ENCODE assay signal across 20 cellular contexts in genomic region chr15:89797678-89798201, GRCh38. TPM values are rescaled to one million over a fixed set of nuclear protein-coding genes. Genes with fewer than 3 reads are reported as not detected.
A peak's percentile ranks its signal among the peaks of the same experiment; 100 is the strongest.
DNase-seq lines count a peak whose midpoint lies in the region; ATAC-seq, FAIRE-seq and TF ChIP-seq lines count a peak whose summit lies in the region.
"Had no signal": no experiment of that assay in that cellular context is flagged by ENCODE, and none has a peak within 500 bp of the region (broad histone marks: within the 10 kb centered on the region; RNA-seq: fewer than 3 reads in every experiment).

No MANE protein-coding gene starts in this region.

- H3K4me1 Mint-ChIP-seq in HFFc6 (ENCODE audit: low read depth) (peaks cover 15% of the 10 kb centered on the region), WTC11 (no peaks in the 10 kb centered on the region), endothelial cell (ENCODE audit: unreplicated experiment) (peaks cover 11% of the 10 kb centered on the region)
- no peaks in the 10 kb centered on the region for H3K4me1 Mint-ChIP-seq in natural killer cell treated with Interleukin-12 subunit alpha and Interleukin-12 subunit beta and Interleukin-15 and Interleukin-18, amount 100 ng/mL, for 72 hours (ENCODE audit: low read depth in 2 of 2)

- 81 to 92% (median 87%) methylated on average over 4 of the region's 4 CpGs for WGBS in small intestine, 3 donors

- H3K27me3 ChIP-seq in small intestine (ENCODE audit: control insufficient read depth in 2 of 2, insufficient read depth in 2 of 2, low read length in 2 of 2) = no peaks in the 10 kb centered on the region

- CTCF ChIA-PET in WTC11 (lab: Charles Lee) = interaction anchor here (0.5 to 2.9 kb wide), 2 partner anchors 37 to 233 kb away, joined by 3 to 16 read pairs; no protein-coding TSS in a partner anchor

- H3K4me3 ChIP-seq in small intestine (ENCODE audit: low read depth in 1 of 2, low read length in 2 of 2) = no peak overlapping the region
- H3K4me3 ChIP-seq: A549, HAP-1 had no signal

- FAIRE-seq in small intestine (lab: Jason Lieb, UNC) = no peak
- FAIRE-seq: A549, D721Med, G401.6, GM12891 had no signal

- peaks cover 3 to 22% of the 10 kb centered on the region in 2 donors for H3K36me3 ChIP-seq in small intestine (ENCODE audit: control insufficient read depth in 2 of 2, insufficient read depth in 2 of 2, low read length in 2 of 2)
- H3K36me3 ChIP-seq: HAP-1 had no signal

- H3K4me3 Mint-ChIP-seq in HFFc6 (no peak overlapping the region), WTC11 (no peak overlapping the region), endothelial cell (ENCODE audit: unreplicated experiment) (peak overlapping the region; percentile 88)
- no peak overlapping the region for H3K4me3 Mint-ChIP-seq in natural killer cell treated with Interleukin-12 subunit alpha and Interleukin-12 subunit beta and Interleukin-15 and Interleukin-18, amount 100 ng/mL, for 72 hours
- H3K4me3 Mint-ChIP-seq: CD14-positive monocyte; CD8-positive, alpha-beta T cell had no signal

- TF ChIP-seq CTCF in HFFc6 (IDR thresholded peaks at IDR 0.05) (no peak), WTC11 (IDR thresholded peaks at IDR 0.05) (no peak), endothelial cell (IDR thresholded peaks at IDR 0.05; ENCODE audit: unreplicated experiment) (no peak)

- H3K27me3 Mint-ChIP-seq in HFFc6 (ENCODE audit: insufficient read depth) (peaks cover 1% of the 10 kb centered on the region), WTC11 (ENCODE audit: low read depth) (no peaks in the 10 kb centered on the region), endothelial cell (ENCODE audit: unreplicated experiment) (peaks cover 13% of the 10 kb centered on the region)
- H3K27me3 Mint-ChIP-seq in natural killer cell treated with Interleukin-12 subunit alpha and Interleukin-12 subunit beta and Interleukin-15 and Interleukin-18, amount 100 ng/mL, for 72 hours = peaks cover 11 to 24% of the 10 kb centered on the region in 2 donors

- H3K9me3 ChIP-seq in small intestine (ENCODE audit: control insufficient read depth, low read depth) = no peaks in the 10 kb centered on the region
- H3K9me3 ChIP-seq: A549, HAP-1 had no signal

- no peak for DNase-seq in HFFc6
- no peak for DNase-seq in WTC11 (ENCODE audit: low spot score)
- no peak for DNase-seq in endothelial cell (ENCODE audit: low spot score)
- DNase-seq in small intestine = peak; percentile 15
- DNase-seq in natural killer cell treated with Interleukin-12 subunit alpha and Interleukin-12 subunit beta and Interleukin-15 and Interleukin-18, amount 100 ng/mL, for 72 hours (ENCODE audit: low spot score) = no peak
- no peak for DNase-seq in retina
- DNase-seq: CD8-positive, alpha-beta T cell; COR-L47; DMS153; DMS79 treated with DMSO at 0.1 percent for 48 hours; EL; GOT3 had no signal

- ATAC-seq in WTC11 = no peak
- no peak for ATAC-seq in HG03139 (IDR thresholded peaks at IDR 0.05; ENCODE audit: unreplicated experiment)
- no peak for ATAC-seq in natural killer cell treated with Interleukin-12 subunit alpha and Interleukin-12 subunit beta and Interleukin-15 and Interleukin-18, amount 100 ng/mL, for 72 hours
- ATAC-seq: A549; CD8-positive, alpha-beta T cell had no signal

- H3K4me1 ChIP-seq in small intestine (ENCODE audit: control insufficient read depth in 2 of 2, insufficient read depth in 1 of 2, low read depth in 1 of 2, low read length in 1 of 2) = peaks cover 0 to 3% of the 10 kb centered on the region in 2 donors
- H3K4me1 ChIP-seq: HAP-1 had no signal

- no peak overlapping the region for H3K27ac ChIP-seq in small intestine (ENCODE audit: low read depth in 1 of 2, low read length in 1 of 2)
- H3K27ac ChIP-seq: A549, HL-60 had no signal

- H3K36me3 Mint-ChIP-seq in HFFc6 (ENCODE audit: low read depth) (peaks cover 59% of the 10 kb centered on the region), WTC11 (no peaks in the 10 kb centered on the region), endothelial cell (ENCODE audit: low read depth, unreplicated experiment) (peaks cover 76% of the 10 kb centered on the region)
- H3K36me3 Mint-ChIP-seq in natural killer cell treated with Interleukin-12 subunit alpha and Interleukin-12 subunit beta and Interleukin-15 and Interleukin-18, amount 100 ng/mL, for 72 hours = no peaks in the 10 kb centered on the region
- H3K36me3 Mint-ChIP-seq: CD8-positive, alpha-beta T cell had no signal

- H3K27ac Mint-ChIP-seq in HFFc6 (peak overlapping the region; percentile 34), WTC11 (0 out of 2 replicates have a peak overlapping the region, but pooled peaks have one; percentile 20), endothelial cell (ENCODE audit: unreplicated experiment) (no peak overlapping the region)
- H3K27ac Mint-ChIP-seq in natural killer cell treated with Interleukin-12 subunit alpha and Interleukin-12 subunit beta and Interleukin-15 and Interleukin-18, amount 100 ng/mL, for 72 hours = no peak overlapping the region
- H3K27ac Mint-ChIP-seq: CD8-positive, alpha-beta T cell had no signal

- no peaks in the 10 kb centered on the region for H3K9me3 Mint-ChIP-seq in HFFc6
- H3K9me3 Mint-ChIP-seq in WTC11 = no peaks in the 10 kb centered on the region
- peaks cover 4% of the 10 kb centered on the region for H3K9me3 Mint-ChIP-seq in endothelial cell (ENCODE audit: unreplicated experiment)
- no peaks in the 10 kb centered on the region for H3K9me3 Mint-ChIP-seq in natural killer cell treated with Interleukin-12 subunit alpha and Interleukin-12 subunit beta and Interleukin-15 and Interleukin-18, amount 100 ng/mL, for 72 hours

- POLR2A ChIA-PET in WTC11 (lab: Charles Lee) = no interaction called here

TF ChIP-seq in WTC11, 78 proteins besides CTCF, POLR2A, EP300 and RAD21 (continues in another document):
- TF ChIP-seq ESRRA (CRISPR knock-in tag; IDR thresholded peaks at IDR 0.05; ENCODE audit: borderline replicate concordance) (no peak), NR1H2 (CRISPR knock-in tag; IDR thresholded peaks at IDR 0.05) (no peak), CDX4 (CRISPR knock-in tag; IDR thresholded peaks at IDR 0.05; ENCODE audit: borderline replicate concordance) (no peak), SOX15 (CRISPR knock-in tag; IDR thresholded peaks at IDR 0.05) (no peak), ZNF121 (CRISPR knock-in tag; IDR thresholded peaks at IDR 0.05) (no peak), IRF2 (CRISPR knock-in tag; IDR thresholded peaks at IDR 0.05; ENCODE audit: borderline replicate concordance, low read depth) (no peak)
- TF ChIP-seq, protein P1, sequence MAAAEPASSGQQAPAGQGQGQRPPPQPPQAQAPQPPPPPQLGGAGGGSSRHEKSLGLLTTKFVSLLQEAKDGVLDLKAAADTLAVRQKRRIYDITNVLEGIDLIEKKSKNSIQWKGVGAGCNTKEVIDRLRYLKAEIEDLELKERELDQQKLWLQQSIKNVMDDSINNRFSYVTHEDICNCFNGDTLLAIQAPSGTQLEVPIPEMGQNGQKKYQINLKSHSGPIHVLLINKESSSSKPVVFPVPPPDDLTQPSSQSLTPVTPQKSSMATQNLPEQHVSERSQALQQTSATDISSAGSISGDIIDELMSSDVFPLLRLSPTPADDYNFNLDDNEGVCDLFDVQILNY (CRISPR knock-in tag; IDR thresholded peaks at IDR 0.05) = no peak
- TF ChIP-seq, protein P2, sequence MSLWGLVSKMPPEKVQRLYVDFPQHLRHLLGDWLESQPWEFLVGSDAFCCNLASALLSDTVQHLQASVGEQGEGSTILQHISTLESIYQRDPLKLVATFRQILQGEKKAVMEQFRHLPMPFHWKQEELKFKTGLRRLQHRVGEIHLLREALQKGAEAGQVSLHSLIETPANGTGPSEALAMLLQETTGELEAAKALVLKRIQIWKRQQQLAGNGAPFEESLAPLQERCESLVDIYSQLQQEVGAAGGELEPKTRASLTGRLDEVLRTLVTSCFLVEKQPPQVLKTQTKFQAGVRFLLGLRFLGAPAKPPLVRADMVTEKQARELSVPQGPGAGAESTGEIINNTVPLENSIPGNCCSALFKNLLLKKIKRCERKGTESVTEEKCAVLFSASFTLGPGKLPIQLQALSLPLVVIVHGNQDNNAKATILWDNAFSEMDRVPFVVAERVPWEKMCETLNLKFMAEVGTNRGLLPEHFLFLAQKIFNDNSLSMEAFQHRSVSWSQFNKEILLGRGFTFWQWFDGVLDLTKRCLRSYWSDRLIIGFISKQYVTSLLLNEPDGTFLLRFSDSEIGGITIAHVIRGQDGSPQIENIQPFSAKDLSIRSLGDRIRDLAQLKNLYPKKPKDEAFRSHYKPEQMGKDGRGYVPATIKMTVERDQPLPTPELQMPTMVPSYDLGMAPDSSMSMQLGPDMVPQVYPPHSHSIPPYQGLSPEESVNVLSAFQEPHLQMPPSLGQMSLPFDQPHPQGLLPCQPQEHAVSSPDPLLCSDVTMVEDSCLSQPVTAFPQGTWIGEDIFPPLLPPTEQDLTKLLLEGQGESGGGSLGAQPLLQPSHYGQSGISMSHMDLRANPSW (CRISPR knock-in tag; conservative IDR thresholded peaks at IDR 0.05; ENCODE audit: low read depth) = no peak

RNA-seq across cellular contexts. Expression of gene ANPEP, which starts 16.9 kb away (rescaled TPM):
- 100 to 1,000 TPM; 502 to 857 (median 524) TPM for total RNA-seq in HFFc6 (2021; fragmentation: NEBNext Ultra II Directional; extraction: Animal tissue kit (Norgen Biotek cat#: 25700))
- total RNA-seq in WTC11 (2021) = 3.5 to 5.8 TPM (median 4.0 TPM) in 3 replicates
- total RNA-seq in endothelial cell (ENCODE audit: unreplicated experiment) = 203 TPM
- polyA plus RNA-seq in small intestine = 1,000 to 10,000 TPM; 1,286 to 3,293 (median 3,150) TPM
- total RNA-seq in natural killer cell treated with Interleukin-12 subunit alpha and Interleukin-12 subunit beta and Interleukin-15 and Interleukin-18, amount 100 ng/mL, for 72 hours = 1 to 10 TPM in 1 of 2 donors, not detected in 1; 3.2 TPM

RNA-seq across cellular contexts. Expression of gene MESP2, which starts 21.6 kb away (rescaled TPM):
- under 1 TPM in 3 of 6 experiments, not detected in 3; 0.19 to 0.26 (median 0.21) TPM for total RNA-seq in HFFc6 (2021; fragmentation: NEBNext Ultra II Directional; extraction: Animal tissue kit (Norgen Biotek cat#: 25700))
- 0.66 to 1.0 TPM (median 0.68 TPM) in 3 replicates for total RNA-seq in WTC11 (2021)
- total RNA-seq in endothelial cell (ENCODE audit: unreplicated experiment) = 0.33 TPM
- under 1 TPM in 1 of 3 donors, not detected in 2; 0.39 TPM for polyA plus RNA-seq in small intestine
- not detected for total RNA-seq in natural killer cell treated with Interleukin-12 subunit alpha and Interleukin-12 subunit beta and Interleukin-15 and Interleukin-18, amount 100 ng/mL, for 72 hours
- total RNA-seq: CD8-positive, alpha-beta T cell had no signal

RNA-seq across cellular contexts. Expression of gene MESP1, which starts 46.7 kb away (rescaled TPM):
- under 1 TPM; 0.13 to 0.57 (median 0.26) TPM for total RNA-seq in HFFc6 (2021; fragmentation: NEBNext Ultra II Directional; extraction: Animal tissue kit (Norgen Biotek cat#: 25700))
- total RNA-seq in WTC11 (2021) (0.32 to 0.50 TPM (median 0.41 TPM) in 3 replicates), endothelial cell (ENCODE audit: unreplicated experiment) (not detected)
- polyA plus RNA-seq in small intestine = 1 to 10 TPM in 1 of 3 donors, under 1 TPM in 1, not detected in 1; 0.97 to 1.1 TPM
- total RNA-seq in natural killer cell treated with Interleukin-12 subunit alpha and Interleukin-12 subunit beta and Interleukin-15 and Interleukin-18, amount 100 ng/mL, for 72 hours = 1 to 10 TPM; 2.3 to 4.0 TPM

Comparison
In these comparisons a context has a peak if more than half of its experiments do, and no peak if none do; other contexts are left out.
1. H3K27ac Mint-ChIP-seq: peak in HFFc6 (single experiment) and WTC11 (single experiment); none in endothelial cell (single experiment) and natural killer cell treated with Interleukin-12 subunit alpha and Interleukin-12 subunit beta and Interleukin-15 and Interleukin-18, amount 100 ng/mL, for 72 hours (0 of 2).
2. RNA of gene ANPEP, which starts 16.9 kb away (total RNA-seq): 502 to 857 TPM in HFFc6 and 203 TPM in endothelial cell (single experiment); 3.5 to 5.8 TPM in WTC11 and 3.2 TPM in natural killer cell treated with Interleukin-12 subunit alpha and Interleukin-12 subunit beta and Interleukin-15 and Interleukin-18, amount 100 ng/mL, for 72 hours; every median in the first group is over 10 times any median in the second.